ENCODE assay signal across 7 cellular contexts in genomic region chr16:14919837-14920600, GRCh38. TPM values are rescaled to one million over a fixed set of nuclear protein-coding genes. Genes with fewer than 3 reads are reported as not detected.
DNase-seq lines count a peak whose midpoint lies in the region; ATAC-seq and TF ChIP-seq lines count a peak whose summit lies in the region.
"Not testable (repeated sequence)": the region's sequence is repeated elsewhere in the genome, so short reads cannot be mapped to it uniquely, and the experiment has no call there.

No MANE protein-coding gene starts in this region.

- not testable (repeated sequence) for H3K36me3 Mint-ChIP-seq in activated CD8-positive, alpha-beta memory T cell treated with anti-CD3 and anti-CD28 coated beads, Interleukin-2, amount 10 ng/mL, durations not matched to agents 7 days and 5 days; type B pancreatic cell

- not testable (repeated sequence) for H3K9me3 Mint-ChIP-seq in activated CD8-positive, alpha-beta memory T cell treated with anti-CD3 and anti-CD28 coated beads, Interleukin-2, amount 10 ng/mL, durations not matched to agents 7 days and 5 days (ENCODE audit: low read depth); type B pancreatic cell

- H3K27ac ChIP-seq in right cardiac atrium (ENCODE audit: low read length); lower lobe of right lung; spleen: not testable (repeated sequence)

- 72% methylated on average over 30 of the region's 41 CpGs for WGBS in right cardiac atrium
- 76 to 95% (median 86%) methylated on average over 5 to 32 of the region's 41 CpGs for WGBS in spleen, 5 donors

- peak; percentile 8 for DNase-seq in activated CD8-positive, alpha-beta memory T cell treated with anti-CD3 and anti-CD28 coated beads, Interleukin-2, amount 10 ng/mL, durations not matched to agents 7 days and 5 days
- DNase-seq in fibroblast of mammary gland (ENCODE audit: low read depth): peak; percentile 7
- peak; percentile 23 to 72 (median 58) for DNase-seq in right cardiac atrium
- peak; percentile 51 for DNase-seq in lower lobe of right lung
- DNase-seq in posterior vena cava (ENCODE audit: low spot score): peak; percentile 86
- DNase-seq in spleen: peak; percentile 69
- peak; percentile 68 for DNase-seq in type B pancreatic cell (ENCODE audit: extremely low spot score, unreplicated experiment)

- H3K27ac Mint-ChIP-seq in activated CD8-positive, alpha-beta memory T cell treated with anti-CD3 and anti-CD28 coated beads, Interleukin-2, amount 10 ng/mL, durations not matched to agents 7 days and 5 days; type B pancreatic cell: not testable (repeated sequence)

- intact Hi-C loops in right cardiac atrium (cut with DNase I); lower lobe of right lung (cut with DNase I); posterior vena cava (cut with DNase I); spleen (cut with DNase I; ENCODE audit: low total_unique reads): not testable (repeated sequence)

- ATAC-seq in activated CD8-positive, alpha-beta memory T cell treated with anti-CD3 and anti-CD28 coated beads, Interleukin-2, amount 10 ng/mL, durations not matched to agents 7 days and 5 days; right cardiac atrium; lower lobe of right lung: not testable (repeated sequence)

- not testable (repeated sequence) for H3K9me3 ChIP-seq in right cardiac atrium (ENCODE audit: control insufficient read depth, low read length); lower lobe of right lung; spleen

- not testable (repeated sequence) for H3K4me1 Mint-ChIP-seq in activated CD8-positive, alpha-beta memory T cell treated with anti-CD3 and anti-CD28 coated beads, Interleukin-2, amount 10 ng/mL, durations not matched to agents 7 days and 5 days; type B pancreatic cell (ENCODE audit: unreplicated experiment)

- not testable (repeated sequence) for H3K4me3 Mint-ChIP-seq in activated CD8-positive, alpha-beta memory T cell treated with anti-CD3 and anti-CD28 coated beads, Interleukin-2, amount 10 ng/mL, durations not matched to agents 7 days and 5 days; type B pancreatic cell

- TF ChIP-seq CTCF in fibroblast of mammary gland (conservative IDR thresholded peaks at IDR 0.05; ENCODE audit: control insufficient read depth, insufficient read depth, low read depth, low read length); lower lobe of right lung (IDR thresholded peaks at IDR 0.05); spleen (IDR thresholded peaks at IDR 0.05 in 8 of 11, conservative IDR thresholded peaks at IDR 0.05 in 3 of 11); type B pancreatic cell (conservative IDR thresholded peaks at IDR 0.05): not testable (repeated sequence)

- not testable (repeated sequence) for H3K27me3 Mint-ChIP-seq in activated CD8-positive, alpha-beta memory T cell treated with anti-CD3 and anti-CD28 coated beads, Interleukin-2, amount 10 ng/mL, durations not matched to agents 7 days and 5 days; type B pancreatic cell

- not testable (repeated sequence) for H3K27me3 ChIP-seq in right cardiac atrium (ENCODE audit: control insufficient read depth, insufficient read depth); lower lobe of right lung (ENCODE audit: low read depth); spleen (replicated peaks in 1 of 7)

- not testable (repeated sequence) for H3K4me1 ChIP-seq in right cardiac atrium (ENCODE audit: control insufficient read depth, insufficient read depth, low read length); lower lobe of right lung; spleen

- not testable (repeated sequence) for H3K4me3 ChIP-seq in fibroblast of mammary gland (ENCODE audit: control insufficient read depth, low read depth, low read length); right cardiac atrium (ENCODE audit: low read length); lower lobe of right lung; spleen

- H3K36me3 ChIP-seq in lower lobe of right lung, spleen: not testable (repeated sequence)

- CTCF ChIA-PET in activated CD8-positive, alpha-beta memory T cell treated with anti-CD3 and anti-CD28 coated beads, Interleukin-2, amount 10 ng/mL, durations not matched to agents 7 days and 5 days (lab: Charles Lee): not testable (repeated sequence)

- TF ChIP-seq POLR2A in spleen (IDR thresholded peaks at IDR 0.05): not testable (repeated sequence)

RNA-seq across cellular contexts. Expression of gene NPIPA1, which starts 17.2 kb away (rescaled TPM):
- 100 to 1,000 TPM; 109 to 133 TPM for total RNA-seq in activated CD8-positive, alpha-beta memory T cell treated with anti-CD3 and anti-CD28 coated beads, Interleukin-2, amount 10 ng/mL, durations not matched to agents 7 days and 5 days
- total RNA-seq in right cardiac atrium (10 to 100 TPM; 40.7 to 76.6 (median 57.9) TPM), lower lobe of right lung (90.9 TPM), posterior vena cava (100 to 1,000 TPM in 1 of 2 donors, 10 to 100 TPM in 1; 99.3 to 116 TPM), spleen (100 to 1,000 TPM in 2 of 7 donors, 10 to 100 TPM in 5; 61.4 to 119 (median 78.2) TPM), type B pancreatic cell (ENCODE audit: low replicate concordance) (84.4 and 199 TPM in 2 replicates)
- polyA plus RNA-seq in right cardiac atrium (61.6 TPM), spleen (10 to 100 TPM; 56.4 to 61.2 (median 58.5) TPM)

RNA-seq across cellular contexts. Expression of gene PDXDC1, which starts 54.8 kb away (rescaled TPM):
- 10 to 100 TPM; 47.0 to 58.7 TPM for total RNA-seq in activated CD8-positive, alpha-beta memory T cell treated with anti-CD3 and anti-CD28 coated beads, Interleukin-2, amount 10 ng/mL, durations not matched to agents 7 days and 5 days
- 100 to 1,000 TPM in 1 of 4 donors, 10 to 100 TPM in 3; 87.1 to 106 (median 88.5) TPM for total RNA-seq in right cardiac atrium
- polyA plus RNA-seq in right cardiac atrium: 31.5 TPM
- 103 TPM for total RNA-seq in lower lobe of right lung
- 10 to 100 TPM; 63.9 to 72.9 TPM for total RNA-seq in posterior vena cava
- 10 to 100 TPM; 51.0 to 80.7 (median 72.4) TPM for total RNA-seq in spleen
- polyA plus RNA-seq in spleen: 10 to 100 TPM; 17.7 to 29.6 (median 18.6) TPM
- total RNA-seq in type B pancreatic cell (ENCODE audit: low replicate concordance): 130 and 198 TPM in 2 replicates

Comparison
In these comparisons a context has a peak if more than half of its experiments do, and no peak if none do; other contexts are left out.
1. DNase-seq: peak in every context shown above with its lines; median percentile 86 in posterior vena cava; 69 in spleen; 68 in type B pancreatic cell; 58 in right cardiac atrium; 51 in lower lobe of right lung; 8 in activated CD8-positive, alpha-beta memory T cell treated with anti-CD3 and anti-CD28 coated beads, Interleukin-2, amount 10 ng/mL, durations not matched to agents 7 days and 5 days; 7 in fibroblast of mammary gland.